ENCODE assay signal across 9 cellular contexts in the genomic region with DNA sequence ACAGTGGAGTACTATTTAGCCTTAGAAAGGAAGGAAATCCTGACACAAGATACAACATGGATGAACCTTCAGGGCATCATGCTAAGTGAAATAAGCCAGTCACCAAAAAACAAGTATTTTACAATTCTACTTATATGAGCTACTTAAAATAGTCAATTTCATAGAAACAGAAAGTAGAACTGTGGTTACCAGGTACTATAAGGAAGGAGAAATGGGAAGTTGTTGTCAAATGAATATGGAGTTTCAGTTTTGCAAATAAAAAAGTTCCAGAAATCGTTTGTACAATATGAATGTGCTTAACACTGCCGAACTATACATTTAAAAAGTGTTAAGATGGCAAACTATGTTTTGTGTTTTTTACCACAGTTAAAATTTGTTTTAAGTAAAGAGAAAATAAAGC. TPM values are rescaled to one million over a fixed set of nuclear protein-coding genes. Genes with fewer than 3 reads are reported as not detected.
DNase-seq lines count a peak whose midpoint lies in the region; ATAC-seq and TF ChIP-seq lines count a peak whose summit lies in the region.
"Had no signal": no experiment of that assay in that cellular context is flagged by ENCODE, and none has a peak within 500 bp of the region (broad histone marks: within the 10 kb centered on the region; RNA-seq: fewer than 3 reads in every experiment).

No MANE protein-coding gene starts in this region.

- no peaks in the 10 kb centered on the region for H4K20me1 ChIP-seq in BLaER1 treated with 17β-estradiol and CSF1 and Interleukin-3, amounts not matched to agents 10 nM and 100 nM
- H4K20me1 ChIP-seq in smooth muscle cell (ENCODE audit: low read depth): no peaks in the 10 kb centered on the region

- ATAC-seq in GM19324 (IDR thresholded peaks at IDR 0.05; ENCODE audit: low FRiP score, unreplicated experiment) (peak; percentile 76), HG03060 (IDR thresholded peaks at IDR 0.05; ENCODE audit: low read depth, unreplicated experiment) (peak; percentile 91), sciatic nerve (no peak)

- peaks cover 16 to 25% (median 17%) of the 10 kb centered on the region in 11 experiments; a peak in 19 of 22 replicates for H3K36me3 ChIP-seq in BLaER1 treated with 17β-estradiol and CSF1 and Interleukin-3, amounts not matched to agents 10 nM and 100 nM
- H3K36me3 ChIP-seq in smooth muscle cell (ENCODE audit: low read depth): no peaks in the 10 kb centered on the region

- TF ChIP-seq CTCF in smooth muscle cell (IDR thresholded peaks at IDR 0.05; ENCODE audit: borderline replicate concordance, insufficient read depth, poor library complexity, severe bottlenecking): no peak

- peaks cover 22 to 60% (median 42%) of the 10 kb centered on the region in 10 experiments for H3K4me1 ChIP-seq in BLaER1 treated with 17β-estradiol and CSF1 and Interleukin-3, amounts not matched to agents 10 nM and 100 nM
- no peaks in the 10 kb centered on the region for H3K4me1 ChIP-seq in smooth muscle cell (ENCODE audit: low read depth)

- peak overlapping the region in 5 of 11 experiments; percentile 10 to 52 (median 35); a peak in 8 of 22 replicates for H3K27ac ChIP-seq in BLaER1 treated with 17β-estradiol and CSF1 and Interleukin-3, amounts not matched to agents 10 nM and 100 nM
- H3K27ac ChIP-seq in smooth muscle cell (ENCODE audit: low read depth): no peak overlapping the region

- H3F3A ChIP-seq in smooth muscle cell (ENCODE audit: low read depth): peaks cover 4% of the 10 kb centered on the region

- no peak overlapping the region for H3K4me3 ChIP-seq in BLaER1 treated with 17β-estradiol and CSF1 and Interleukin-3, amounts not matched to agents 10 nM and 100 nM
- H3K4me3 ChIP-seq in smooth muscle cell: no peak overlapping the region

- H3K4me2 ChIP-seq in BLaER1 treated with 17β-estradiol and CSF1 and Interleukin-3, amounts not matched to agents 10 nM and 100 nM: peak overlapping the region in 7 of 11 experiments; percentile 7 to 62 (median 40); a peak in 13 of 22 replicates
- no peak overlapping the region for H3K4me2 ChIP-seq in smooth muscle cell

- H3K27me3 ChIP-seq in BLaER1 treated with 17β-estradiol and CSF1 and Interleukin-3, amounts not matched to agents 10 nM and 100 nM: no peaks in the 10 kb centered on the region
- no peaks in the 10 kb centered on the region for H3K27me3 ChIP-seq in smooth muscle cell (ENCODE audit: low read depth)

- intact Hi-C loops in sciatic nerve (cut with DNase I): no loop called here

- H3K79me2 ChIP-seq in smooth muscle cell (ENCODE audit: low read depth): no peaks in the 10 kb centered on the region

- H3K9me3 ChIP-seq in BLaER1 treated with 17β-estradiol and CSF1 and Interleukin-3, amounts not matched to agents 10 nM and 100 nM (replicated peaks in 1 of 11): peaks cover 22 to 39% (median 28%) of the 10 kb centered on the region in 11 experiments
- no peaks in the 10 kb centered on the region for H3K9me3 ChIP-seq in smooth muscle cell (replicated peaks; ENCODE audit: low read depth)

- DNase-seq in SIG-M5 treated with dmso at 0.1 percent for 504 hours (lab: John Stamatoyannopoulos, UW; ENCODE audit: unreplicated experiment) (peak; percentile 60), smooth muscle cell (lab: John Stamatoyannopoulos, UW; ENCODE audit: unreplicated experiment) (no peak), sciatic nerve (ENCODE audit: low spot score) (no peak), COR-L47 (lab: John Stamatoyannopoulos, UW) (no peak)
- no peak for DNase-seq in NK-92 treated with Interleukin-12 subunit alpha and Interleukin-12 subunit beta, amount 100 ng/mL, for 24 hours (lab: John Stamatoyannopoulos, UW)
- DNase-seq: central memory CD4-positive, alpha-beta T cell had no signal

- 96% methylated on average over 2 of the region's 2 CpGs for WGBS in smooth muscle cell (ENCODE audit: low lambda C conversion rate)

- H3K9ac ChIP-seq in BLaER1 treated with 17β-estradiol and CSF1 and Interleukin-3, amounts not matched to agents 10 nM and 100 nM: no peak overlapping the region
- H3K9ac ChIP-seq in smooth muscle cell (ENCODE audit: low read depth): no peak overlapping the region

- no peak overlapping the region for H2AFZ ChIP-seq in smooth muscle cell (ENCODE audit: low read depth)

RNA-seq across cellular contexts. Expression of a gene that starts 26.8 kb away (rescaled TPM):
- 5.2 and 11.7 TPM in 2 replicates for total RNA-seq in smooth muscle cell
- polyA plus RNA-seq in smooth muscle cell: 2.0 and 2.4 TPM in 2 replicates
- total RNA-seq in sciatic nerve: 22.1 TPM
